In genomic region chr2:37376421-37377186, GRCh38 we compare ENCODE assay signal across 8 cellular contexts. TPM values are rescaled to one million over a fixed set of nuclear protein-coding genes. Genes with fewer than 3 reads are reported as not detected.
DNase-seq lines count a peak whose midpoint lies in the region; ATAC-seq and TF ChIP-seq lines count a peak whose summit lies in the region.

No MANE protein-coding gene starts in this region.

- peaks cover 57% of the 10 kb centered on the region for H3K27me3 Mint-ChIP-seq in CD4-positive, CD25-positive, alpha-beta regulatory T cell

- no peak overlapping the region for H2AFZ ChIP-seq in OCI-LY1 (ENCODE audit: low read length)

- H3K9ac ChIP-seq in OCI-LY1 (ENCODE audit: low read length), result peak overlapping the region; percentile 66

- H3K4me1 ChIP-seq in CD4-positive, CD25-positive, alpha-beta regulatory T cell (ENCODE audit: control insufficient read depth, insufficient read depth, low read length, poor library complexity, severe bottlenecking), result peaks cover 16% of the 10 kb centered on the region
- peaks cover 69% of the 10 kb centered on the region for H3K4me1 ChIP-seq in OCI-LY1 (ENCODE audit: insufficient read depth, low read length, severe bottlenecking)

- peak overlapping the region; percentile 11 to 81 (median 49) for H3K4me3 Mint-ChIP-seq in CD4-positive, CD25-positive, alpha-beta regulatory T cell

- no peaks in the 10 kb centered on the region for H3K36me3 ChIP-seq in CD4-positive, CD25-positive, alpha-beta regulatory T cell (ENCODE audit: control insufficient read depth, insufficient read depth, low read length)
- no peaks in the 10 kb centered on the region for H3K36me3 ChIP-seq in OCI-LY1 (ENCODE audit: insufficient read depth, low read length)

- H3K4me2 ChIP-seq in OCI-LY1 (ENCODE audit: low read length), result peak overlapping the region; percentile 78

- H3K9me3 ChIP-seq in CD4-positive, CD25-positive, alpha-beta regulatory T cell (ENCODE audit: control insufficient read depth in 2 of 2, low read length in 2 of 2), result no peaks in the 10 kb centered on the region
- H3K9me3 ChIP-seq in OCI-LY1 (ENCODE audit: low read length), result no peaks in the 10 kb centered on the region

- DNase-seq in CD4-positive, CD25-positive, alpha-beta regulatory T cell, result peak in 2 of 3 donors; percentile 59 to 85
- peak; percentile 80 for DNase-seq in epithelial cell of esophagus (ENCODE audit: low read depth)
- DNase-seq in stimulated activated CD4-positive, alpha-beta T cell treated with anti-CD3 and anti-CD28 coated beads, Interleukin-2, amount 100 ng/mL, for 4 hours (ENCODE audit: low read depth), result peak; percentile 29
- DNase-seq in NCI-H1092 (lab: John Stamatoyannopoulos, UW), result no peak
- no peak for DNase-seq in NCI-H1930 (lab: John Stamatoyannopoulos, UW)

- no peaks in the 10 kb centered on the region for H3F3A ChIP-seq in OCI-LY1 (ENCODE audit: insufficient read depth, low read length)

- TF ChIP-seq CTCF in OCI-LY1 (IDR thresholded peaks at IDR 0.05; ENCODE audit: low read length) (no peak), epithelial cell of esophagus (IDR thresholded peaks at IDR 0.05; ENCODE audit: insufficient read depth, low read depth, low read length, missing control alignments) (no peak)

- no peaks in the 10 kb centered on the region for H3K79me2 ChIP-seq in OCI-LY1 (ENCODE audit: insufficient read depth, low read length)

- no peak overlapping the region for H3K27ac Mint-ChIP-seq in CD4-positive, CD25-positive, alpha-beta regulatory T cell

- no peaks in the 10 kb centered on the region for H4K20me1 ChIP-seq in OCI-LY1 (ENCODE audit: insufficient read depth, low read length)

- H3K9me2 ChIP-seq in OCI-LY1 (ENCODE audit: low read depth, low read length), result no peaks in the 10 kb centered on the region

- peaks cover 37% of the 10 kb centered on the region for H3K27me3 ChIP-seq in CD4-positive, CD25-positive, alpha-beta regulatory T cell (ENCODE audit: control insufficient read depth, insufficient read depth, low read length)
- no peaks in the 10 kb centered on the region for H3K27me3 ChIP-seq in OCI-LY1 (ENCODE audit: insufficient read depth, low read length)

- ATAC-seq in CD4-positive, CD25-positive, alpha-beta regulatory T cell (ENCODE audit: low read depth in 2 of 2), result peak; percentile 73 to 74
- ATAC-seq in GM19043 (IDR thresholded peaks at IDR 0.05; ENCODE audit: low read depth, unreplicated experiment) (peak; percentile 91), HG03066 (IDR thresholded peaks at IDR 0.05; ENCODE audit: low read depth, unreplicated experiment) (peak; percentile 92)

- H3K4me3 ChIP-seq in CD4-positive, CD25-positive, alpha-beta regulatory T cell (ENCODE audit: low read depth, low read length), result peak overlapping the region; percentile 53
- peak overlapping the region; percentile 44 for H3K4me3 ChIP-seq in OCI-LY1 (ENCODE audit: low read depth, low read length, poor library complexity, severe bottlenecking)
- no peak overlapping the region for H3K4me3 ChIP-seq in epithelial cell of esophagus (ENCODE audit: low read length)

- H3K4me1 Mint-ChIP-seq in CD4-positive, CD25-positive, alpha-beta regulatory T cell, result peaks cover 11 to 22% (median 16%) of the 10 kb centered on the region in 4 donors

- H3K9me3 Mint-ChIP-seq in CD4-positive, CD25-positive, alpha-beta regulatory T cell, result peaks cover 0 to 1% (median 0%) of the 10 kb centered on the region in 7 donors

- H3K27ac ChIP-seq in CD4-positive, CD25-positive, alpha-beta regulatory T cell (ENCODE audit: insufficient read depth, low read length, poor library complexity, severe bottlenecking), result no peak overlapping the region
- peak overlapping the region; percentile 98 for H3K27ac ChIP-seq in OCI-LY1 (ENCODE audit: low read depth, low read length, poor library complexity, severe bottlenecking)

- H3K36me3 Mint-ChIP-seq in CD4-positive, CD25-positive, alpha-beta regulatory T cell, result no peaks in the 10 kb centered on the region

RNA-seq across cellular contexts. Expression of gene QPCT, which starts 32.2 kb away (rescaled TPM):
- not detected for total RNA-seq in CD4-positive, CD25-positive, alpha-beta regulatory T cell
- under 1 TPM in 2 of 4 donors, not detected in 2; 0.30 to 0.39 TPM for polyA plus RNA-seq in CD4-positive, CD25-positive, alpha-beta regulatory T cell

RNA-seq across cellular contexts. Expression of gene PRKD3, which starts 52.0 kb away (rescaled TPM):
- total RNA-seq in CD4-positive, CD25-positive, alpha-beta regulatory T cell, result 19.7 TPM
- 10 to 100 TPM in 2 of 4 donors, 1 to 10 TPM in 2; 5.3 to 16.9 (median 12.2) TPM for polyA plus RNA-seq in CD4-positive, CD25-positive, alpha-beta regulatory T cell

Comparison
In these comparisons a context has a peak if more than half of its experiments do, and no peak if none do; other contexts are left out.
1. DNase-seq: peak in CD4-positive, CD25-positive, alpha-beta regulatory T cell (2 of 3), epithelial cell of esophagus (single experiment) and stimulated activated CD4-positive, alpha-beta T cell treated with anti-CD3 and anti-CD28 coated beads, Interleukin-2, amount 100 ng/mL, for 4 hours (single experiment); none in NCI-H1092 (single experiment) and NCI-H1930 (0 of 2).
2. Peak in every context shown above with its lines, with median percentiles within 50 percentile points of each other: ATAC-seq.